8 cellular contexts compared by ENCODE assay signal in the genomic region with DNA sequence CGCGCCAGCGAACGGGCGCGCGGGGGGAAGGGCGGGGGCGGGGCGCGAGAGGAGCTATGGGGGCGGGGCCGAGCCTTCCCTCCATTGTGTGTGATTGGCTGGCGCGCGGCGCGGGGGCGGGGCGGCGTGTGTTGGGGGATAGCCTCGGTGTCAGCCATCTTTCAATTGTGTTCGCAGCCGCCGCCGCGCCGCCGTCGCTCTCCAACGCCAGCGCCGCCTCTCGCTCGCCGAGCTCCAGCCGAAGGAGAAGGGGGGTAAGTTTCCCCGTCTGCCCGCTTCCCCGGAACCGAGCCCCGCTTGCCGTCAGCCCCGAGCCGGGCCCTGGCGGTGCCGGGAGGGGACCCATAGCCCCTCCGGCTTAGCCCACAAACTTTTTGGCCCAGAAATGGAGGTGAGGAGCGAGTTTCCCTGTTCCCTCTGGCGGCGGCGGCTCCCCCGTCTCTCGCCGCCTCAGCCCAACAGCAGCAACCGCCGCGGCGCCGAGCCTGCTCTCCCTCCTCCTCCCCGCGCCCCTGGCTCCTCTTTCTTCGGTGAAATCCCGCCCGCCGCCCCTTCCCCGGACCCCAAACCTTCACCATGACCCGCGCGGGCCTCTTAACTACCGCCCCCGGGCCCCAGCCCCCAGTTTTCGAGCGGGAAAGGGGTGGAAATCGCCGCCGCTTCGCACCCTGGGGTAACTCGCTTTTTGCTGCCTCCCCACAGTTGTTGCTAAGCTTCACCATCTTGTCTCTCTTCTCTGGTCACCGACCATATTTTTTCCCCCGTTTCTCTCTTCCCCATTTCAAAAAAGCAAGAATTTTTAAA. TPM values are rescaled to one million over a fixed set of nuclear protein-coding genes. Genes with fewer than 3 reads are reported as not detected.
A peak's percentile ranks its signal among the peaks of the same experiment; 100 is the strongest.
DNase-seq lines count a peak whose midpoint lies in the region; ATAC-seq, FAIRE-seq and TF ChIP-seq lines count a peak whose summit lies in the region.

A gene (plus strand): TSS at position 159 of the 804 bp plus-strand sequence. CDS start 1,636 bp downstream, outside the sequence.

- no peaks in the 10 kb centered on the region for H3K9me3 ChIP-seq in HepG2 (ENCODE audit: low read length)

- peak within 1 kb of the TSS; percentile 97 for H3K9ac ChIP-seq in HepG2 (ENCODE audit: insufficient read depth, low read depth, low read length)

- peak within 1 kb of the TSS; percentile 96 for H3K27ac ChIP-seq in C4-2B
- peak within 1 kb of the TSS; percentile 99 for H3K27ac ChIP-seq in HepG2 (ENCODE audit: extremely low read length, insufficient read depth, low read length)

- in situ Hi-C loops in HepG2 (cut with HindIII; ENCODE audit: extremely low pct_ligation_motif_present, low pct_unique_long_range_greater_than_20kb): no loop called here

- peak; percentile 89 to 93 for TF ChIP-seq POLR2A in HepG2 (IDR thresholded peaks at IDR 0.05; ENCODE audit: insufficient read depth in 1 of 2, low read depth in 2 of 2, low read length in 2 of 2)

- ATAC-seq in GM19395 (IDR thresholded peaks at IDR 0.05; ENCODE audit: unreplicated experiment): peak; percentile 75
- ATAC-seq in HG03558 (IDR thresholded peaks at IDR 0.05; ENCODE audit: extremely low read depth, unreplicated experiment): peak; percentile 44
- peak; percentile 81 for ATAC-seq in HepG2

- peaks cover 4 to 24% of the 10 kb centered on the region in 2 experiments; a peak in 4 of 5 replicates for H3K36me3 ChIP-seq in HepG2 (replicated peaks in 1 of 2; ENCODE audit: control insufficient read depth in 1 of 2, insufficient read depth in 2 of 2, low read length in 2 of 2)

- no peak for FAIRE-seq in HepG2 (lab: Jason Lieb, UNC)

- no peaks in the 10 kb centered on the region; a peak in 1 of 5 replicates for H3K27me3 ChIP-seq in HepG2 (ENCODE audit: control insufficient read depth in 1 of 2, insufficient read depth in 2 of 2, low read length in 2 of 2)

- H2AFZ ChIP-seq in HepG2 (ENCODE audit: low read length): no peak within 1 kb of the TSS

- DNase-seq in NCI-H748 treated with DMSO at 0.1 percent for 48 hours (lab: John Stamatoyannopoulos, UW) (peak; percentile 63), dedifferentiated amniotic fluid mesenchymal stem cell (ENCODE audit: extremely low spot score) (peak; percentile 93), HepG2 (ENCODE audit: low spot score) (peak; percentile 87)
- DNase-seq in activated CD4-positive, alpha-beta T cell treated with anti-CD3 and anti-CD28 coated beads, Interleukin-2, amount 50 U/mL, for 24 hours (ENCODE audit: low read depth in 1 of 2, low spot score in 1 of 2): peak; percentile 96 to 97
- peak; percentile 99 for DNase-seq in stimulated activated CD4-positive, alpha-beta T cell treated with anti-CD3 and anti-CD28 coated beads, Interleukin-4, amount 100 ng/mL, for 1 hour

- POLR2A ChIA-PET in HepG2 (lab: Yijun Ruan, JAX): interaction anchor here (0.5 to 3.9 kb wide), 36 partner anchors 9 to 638 kb away, joined by 3 to 45 read pairs (median 5); a partner anchor contains a TSS

- H3K4me1 ChIP-seq in HepG2 (ENCODE audit: insufficient read depth, low read length): peaks cover 39% of the 10 kb centered on the region

- peak within 1 kb of the TSS; percentile 97 for H3K4me2 ChIP-seq in HepG2 (ENCODE audit: low read depth, low read length)

- intact Hi-C loops in HepG2 (cut with micrococcal nuclease; ENCODE audit: unreplicated experiment): loop anchor here (2.0 to 5.0 kb wide), 2 partner anchors 35 to 64 kb away; a partner anchor contains a TSS

- TF ChIP-seq CTCF in C4-2B (conservative IDR thresholded peaks at IDR 0.05): peak; percentile 14; the same call in 1 of the 2 replicates
- peak; percentile 13; the same call in 1 of the 2 replicates for TF ChIP-seq CTCF in HepG2 (CRISPR knock-in tag; IDR thresholded peaks at IDR 0.05)

- 2% methylated on average over 24 of the region's 81 CpGs for WGBS in HepG2 (ENCODE audit: low lambda C conversion rate)

- H3K79me2 ChIP-seq in HepG2 (ENCODE audit: insufficient read depth, low read length): peaks cover 51% of the 10 kb centered on the region

- no peak for TF ChIP-seq EP300 in HepG2 (IDR thresholded peaks at IDR 0.05; ENCODE audit: low read depth in 2 of 2, low read length in 2 of 2)
- TF ChIP-seq EP300 in HepG2 (CRISPR knock-in tag; IDR thresholded peaks at IDR 0.05; ENCODE audit: borderline replicate concordance): no peak

- TF ChIP-seq RAD21 in HepG2 (CRISPR knock-in tag; IDR thresholded peaks at IDR 0.05): peak; percentile 39

- CTCF ChIA-PET in HepG2 (lab: Yijun Ruan, JAX; ENCODE audit: low intra/inter-chr PET ratio, low total read pairs): interaction anchor here (1.5 to 3.3 kb wide), 2 partner anchors 58 to 76 kb away, joined by 3 to 32 read pairs; no protein-coding TSS in a partner anchor

- BruUV-seq in HepG2 (replicated peaks; lab: Mats Ljungman, UMichigan): no TSS peak

- peaks cover 44% of the 10 kb centered on the region for H4K20me1 ChIP-seq in HepG2 (ENCODE audit: insufficient read depth, low read length)

- peak within 1 kb of the TSS; percentile 92 to 97 (median 95) for H3K4me3 ChIP-seq in HepG2 (replicated peaks in 1 of 3; ENCODE audit: insufficient read depth in 1 of 3, low read depth in 2 of 3, low read length in 3 of 3)

TF ChIP-seq in HepG2, 621 proteins besides CTCF, POLR2A, EP300 and RAD21 (continues in another document):
- TF ChIP-seq REPIN1 (CRISPR knock-in tag; IDR thresholded peaks at IDR 0.05; ENCODE audit: borderline replicate concordance, low read depth) (no peak; the same call in 1 of the 2 replicates), HOXA5 (CRISPR knock-in tag; IDR thresholded peaks at IDR 0.05) (no peak), NR2F1 (CRISPR knock-in tag; IDR thresholded peaks at IDR 0.05) (no peak), KDM4B (CRISPR knock-in tag; IDR thresholded peaks at IDR 0.05) (peak; percentile 83), ZNF891 (CRISPR knock-in tag; IDR thresholded peaks at IDR 0.05) (0 out of 2 replicates have a peak, but pooled peaks have one; percentile 18), ZNF24 (IDR thresholded peaks at IDR 0.05) (0 out of 2 replicates have a peak, but pooled peaks have one; percentile 22), ZFP41 (CRISPR knock-in tag; IDR thresholded peaks at IDR 0.05; ENCODE audit: borderline replicate concordance) (no peak; the same call in 1 of the 2 replicates), SKI (IDR thresholded peaks at IDR 0.05; ENCODE audit: partially characterized antibody) (peak; percentile 81), RXRA (CRISPR knock-in tag; IDR thresholded peaks at IDR 0.05) (peak; percentile 34; the same call in 1 of the 2 replicates), ELF1 (CRISPR knock-in tag; IDR thresholded peaks at IDR 0.05) (no peak), ZFX (CRISPR knock-in tag; IDR thresholded peaks at IDR 0.05; ENCODE audit: low read depth) (no peak), ZFP82 (CRISPR knock-in tag; IDR thresholded peaks at IDR 0.05; ENCODE audit: borderline replicate concordance) (no peak)

RNA-seq across cellular contexts. Expression of the gene that starts here (rescaled TPM):
- 221 and 312 TPM in 2 replicates for total RNA-seq in HepG2 (2016; rRNA removed; fragmentation: Illumina TruSeq; extraction: Trizol)
- 48.7 and 49.7 TPM in 2 replicates for total RNA-seq in HepG2 (2016; cell fraction: cytosol; rRNA removed; fragmentation: Illumina TruSeq; extraction: Trizol; ENCODE audit: low read depth)
- total RNA-seq in HepG2 (2016; cell fraction: insoluble cytoplasmic fraction; rRNA removed; fragmentation: Illumina TruSeq; extraction: Trizol): 221 and 332 TPM in 2 replicates
- total RNA-seq in HepG2 (2016; cell fraction: membrane; rRNA removed; fragmentation: Illumina TruSeq; extraction: Trizol): 115 and 120 TPM in 2 replicates
- 113 and 117 TPM in 2 replicates for total RNA-seq in HepG2 (2016; cell fraction: nucleus; rRNA removed; fragmentation: Illumina TruSeq; extraction: Trizol)
- 244 and 320 TPM in 2 replicates for polyA plus RNA-seq in HepG2 (2011; rRNA removed)
- polyA plus RNA-seq in HepG2 (2011; cell fraction: cytosol; rRNA removed): 305 and 322 TPM in 2 replicates
- polyA plus RNA-seq in HepG2 (2011; cell fraction: nucleus; rRNA removed): 46.1 and 49.0 TPM in 2 replicates
- 222 and 335 TPM in 2 replicates for polyA plus RNA-seq in HepG2 (2012)
- polyA plus RNA-seq in HepG2 (2016; cell fraction: cytosol; fragmentation: Illumina TruSeq; extraction: Trizol; ENCODE audit: low read depth): 115 and 127 TPM in 2 replicates
- polyA plus RNA-seq in HepG2 (2016; cell fraction: insoluble cytoplasmic fraction; fragmentation: Illumina TruSeq; extraction: Trizol; ENCODE audit: low read depth): 671 and 752 TPM in 2 replicates
- polyA plus RNA-seq in HepG2 (2016; cell fraction: membrane; fragmentation: Illumina TruSeq; extraction: Trizol; ENCODE audit: low read depth): 212 and 224 TPM in 2 replicates
- polyA plus RNA-seq in HepG2 (2016; cell fraction: nucleus; fragmentation: Illumina TruSeq; extraction: Trizol; ENCODE audit: insufficient read depth, low read depth): 301 and 310 TPM in 2 replicates
- polyA minus RNA-seq in HepG2 (2011; rRNA and poly(A)+ RNA removed; ENCODE audit: low replicate concordance): 36.8 and 90.2 TPM in 2 replicates
- 57.0 and 59.4 TPM in 2 replicates for polyA minus RNA-seq in HepG2 (2011; cell fraction: cytosol; rRNA and poly(A)+ RNA removed)
- 29.9 and 35.4 TPM in 2 replicates for polyA minus RNA-seq in HepG2 (2011; cell fraction: nucleus; rRNA and poly(A)+ RNA removed)

Comparison
In these comparisons a context has a peak if more than half of its experiments do, and no peak if none do; other contexts are left out.
1. Peak in every context shown above with its lines: DNase-seq, ATAC-seq, H3K4me3 ChIP-seq and H3K27ac ChIP-seq.